In genomic region chr9:133371261-133371711, GRCh38 we compare ENCODE assay signal across 9 cellular contexts. TPM values are rescaled to one million over a fixed set of nuclear protein-coding genes. Genes with fewer than 3 reads are reported as not detected.
A peak's percentile ranks its signal among the peaks of the same experiment; 100 is the strongest.
DNase-seq lines count a peak whose midpoint lies in the region; ATAC-seq and TF ChIP-seq lines count a peak whose summit lies in the region.
"Had no signal": no experiment of that assay in that cellular context is flagged by ENCODE, and none has a peak within 500 bp of the region (broad histone marks: within the 10 kb centered on the region; RNA-seq: fewer than 3 reads in every experiment).

No MANE protein-coding gene starts in this region.

- intact Hi-C loops in activated CD4-positive, alpha-beta T cell treated with anti-CD3 and anti-CD28 coated beads for 36 hours (cut with DNase I, micrococcal nuclease), result loop anchor here (1.0 to 10.0 kb wide), 15 partner anchors 15 to 1016 kb away; partner anchors contain the start of genes MED22 (in 2 of the 2), RPL7A (in 2 of the 2), SURF1 (in 2 of the 2) and SURF2 (in 2 of the 2)
- intact Hi-C loops in tibial artery (cut with DNase I; ENCODE audit: low total_unique reads), result no loop called here

- peak overlapping the region; percentile 81 for H3K4me3 ChIP-seq in CD4-positive, CD25-positive, alpha-beta regulatory T cell (ENCODE audit: low read depth, low read length)
- no peak overlapping the region for H3K4me3 ChIP-seq in skeletal muscle satellite cell (ENCODE audit: low read length)
- no peak overlapping the region for H3K4me3 ChIP-seq in tibial artery
- H3K4me3 ChIP-seq: SJCRH30 had no signal

- DNase-seq in CD4-positive, CD25-positive, alpha-beta regulatory T cell, result peak; percentile 51 to 78 (median 65)
- peak; percentile 92 for DNase-seq in activated CD4-positive, alpha-beta T cell treated with anti-CD3 and anti-CD28 coated beads for 36 hours
- peak; percentile 35 to 58 for DNase-seq in central memory CD8-positive, alpha-beta T cell (ENCODE audit: low spot score in 2 of 2)
- no peak for DNase-seq in GM19238 (ENCODE audit: insufficient read length, low spot score)
- no peak for DNase-seq in tibial artery
- DNase-seq in progenitor cell of endocrine pancreas (ENCODE audit: low spot score, unreplicated experiment), result no peak
- DNase-seq: SJCRH30 had no signal

- peak overlapping the region; percentile 87 to 91 (median 88) for H3K4me3 Mint-ChIP-seq in CD4-positive, CD25-positive, alpha-beta regulatory T cell
- peak overlapping the region; percentile 100 for H3K4me3 Mint-ChIP-seq in activated CD4-positive, alpha-beta T cell treated with anti-CD3 and anti-CD28 coated beads for 36 hours
- peak overlapping the region; percentile 74 for H3K4me3 Mint-ChIP-seq in central memory CD8-positive, alpha-beta T cell
- no peak overlapping the region for H3K4me3 Mint-ChIP-seq in progenitor cell of endocrine pancreas (ENCODE audit: low read depth)

- POLR2A ChIA-PET in activated CD4-positive, alpha-beta T cell treated with anti-CD3 and anti-CD28 coated beads for 36 hours (lab: Charles Lee), result interaction anchor here (0.7 to 9.9 kb wide), 6 partner anchors 11 to 185 kb away, joined by 3 to 287 read pairs (median 4); partner anchors contain the start of genes CACFD1, MED22, RPL7A and SURF1

- no peaks in the 10 kb centered on the region for H3K27me3 Mint-ChIP-seq in CD4-positive, CD25-positive, alpha-beta regulatory T cell
- no peaks in the 10 kb centered on the region for H3K27me3 Mint-ChIP-seq in activated CD4-positive, alpha-beta T cell treated with anti-CD3 and anti-CD28 coated beads for 36 hours
- no peaks in the 10 kb centered on the region for H3K27me3 Mint-ChIP-seq in central memory CD8-positive, alpha-beta T cell
- H3K27me3 Mint-ChIP-seq in progenitor cell of endocrine pancreas, result no peaks in the 10 kb centered on the region

- no peaks in the 10 kb centered on the region for H3K9me3 ChIP-seq in CD4-positive, CD25-positive, alpha-beta regulatory T cell (ENCODE audit: control insufficient read depth in 2 of 2, low read length in 2 of 2)
- H3K9me3 ChIP-seq in skeletal muscle satellite cell (replicated peaks; ENCODE audit: low read length) (no peaks in the 10 kb centered on the region), tibial artery (no peaks in the 10 kb centered on the region)
- H3K9me3 ChIP-seq: SJCRH30 had no signal

- CTCF ChIA-PET in activated CD4-positive, alpha-beta T cell treated with anti-CD3 and anti-CD28 coated beads for 36 hours (lab: Charles Lee), result interaction anchor here (0.6 to 6.2 kb wide), 11 partner anchors 10 to 235 kb away, joined by 3 to 44 read pairs (median 4); partner anchors contain the start of genes MED22, RPL7A, SURF1 and SURF2

- H3K4me1 ChIP-seq in CD4-positive, CD25-positive, alpha-beta regulatory T cell (ENCODE audit: control insufficient read depth, insufficient read depth, low read length, poor library complexity, severe bottlenecking), result peaks cover 90% of the 10 kb centered on the region
- peaks cover 62% of the 10 kb centered on the region for H3K4me1 ChIP-seq in skeletal muscle satellite cell (ENCODE audit: control insufficient read depth, insufficient read depth, low read length)
- H3K4me1 ChIP-seq in tibial artery, result peaks cover 0 to 77% (median 64%) of the 10 kb centered on the region in 4 donors

- peak overlapping the region; percentile 91 to 98 (median 96) for H3K27ac Mint-ChIP-seq in CD4-positive, CD25-positive, alpha-beta regulatory T cell
- H3K27ac Mint-ChIP-seq in activated CD4-positive, alpha-beta T cell treated with anti-CD3 and anti-CD28 coated beads for 36 hours, result peak overlapping the region; percentile 97
- H3K27ac Mint-ChIP-seq in central memory CD8-positive, alpha-beta T cell (ENCODE audit: low read depth), result peak overlapping the region; percentile 96
- no peak overlapping the region for H3K27ac Mint-ChIP-seq in progenitor cell of endocrine pancreas

- TF ChIP-seq CTCF in tibial artery (IDR thresholded peaks at IDR 0.05) (no peak), progenitor cell of endocrine pancreas (IDR thresholded peaks at IDR 0.05; ENCODE audit: unreplicated experiment) (no peak)

- peaks cover 0 to 2% (median 0%) of the 10 kb centered on the region in 7 donors for H3K9me3 Mint-ChIP-seq in CD4-positive, CD25-positive, alpha-beta regulatory T cell
- no peaks in the 10 kb centered on the region for H3K9me3 Mint-ChIP-seq in activated CD4-positive, alpha-beta T cell treated with anti-CD3 and anti-CD28 coated beads for 36 hours (ENCODE audit: low read depth)
- H3K9me3 Mint-ChIP-seq in central memory CD8-positive, alpha-beta T cell, result no peaks in the 10 kb centered on the region
- no peaks in the 10 kb centered on the region for H3K9me3 Mint-ChIP-seq in progenitor cell of endocrine pancreas (ENCODE audit: low read depth)

- peaks cover 15% of the 10 kb centered on the region for H3K36me3 ChIP-seq in CD4-positive, CD25-positive, alpha-beta regulatory T cell (ENCODE audit: control insufficient read depth, insufficient read depth, low read length)
- H3K36me3 ChIP-seq in skeletal muscle satellite cell (ENCODE audit: insufficient read depth, low read length) (peaks cover 60% of the 10 kb centered on the region), tibial artery (peaks cover 8 to 30% (median 26%) of the 10 kb centered on the region in 3 donors)

- peak overlapping the region; percentile 95 for H3K27ac ChIP-seq in CD4-positive, CD25-positive, alpha-beta regulatory T cell (ENCODE audit: insufficient read depth, low read length, poor library complexity, severe bottlenecking)
- H3K27ac ChIP-seq in tibial artery, result no peak overlapping the region
- H3K27ac ChIP-seq: SJCRH30 had no signal

- peaks cover 14% of the 10 kb centered on the region for H3K36me3 Mint-ChIP-seq in CD4-positive, CD25-positive, alpha-beta regulatory T cell
- peaks cover 80% of the 10 kb centered on the region for H3K36me3 Mint-ChIP-seq in activated CD4-positive, alpha-beta T cell treated with anti-CD3 and anti-CD28 coated beads for 36 hours (ENCODE audit: low read depth)
- peaks cover 45% of the 10 kb centered on the region for H3K36me3 Mint-ChIP-seq in central memory CD8-positive, alpha-beta T cell (ENCODE audit: insufficient read depth)
- peaks cover 2% of the 10 kb centered on the region for H3K36me3 Mint-ChIP-seq in progenitor cell of endocrine pancreas (ENCODE audit: insufficient read depth)

- peaks cover 20 to 82% (median 50%) of the 10 kb centered on the region in 4 donors for H3K4me1 Mint-ChIP-seq in CD4-positive, CD25-positive, alpha-beta regulatory T cell
- H3K4me1 Mint-ChIP-seq in activated CD4-positive, alpha-beta T cell treated with anti-CD3 and anti-CD28 coated beads for 36 hours, result peaks cover 65% of the 10 kb centered on the region
- peaks cover 74% of the 10 kb centered on the region for H3K4me1 Mint-ChIP-seq in central memory CD8-positive, alpha-beta T cell
- peaks cover 19% of the 10 kb centered on the region for H3K4me1 Mint-ChIP-seq in progenitor cell of endocrine pancreas (ENCODE audit: low read depth)

- peak overlapping the region; percentile 20 for H3K4me2 ChIP-seq in skeletal muscle satellite cell (ENCODE audit: low read length)

- H3K27me3 ChIP-seq in CD4-positive, CD25-positive, alpha-beta regulatory T cell (ENCODE audit: control insufficient read depth, insufficient read depth, low read length), result no peaks in the 10 kb centered on the region
- no peaks in the 10 kb centered on the region for H3K27me3 ChIP-seq in skeletal muscle satellite cell (ENCODE audit: control insufficient read depth, insufficient read depth, low read length)
- no peaks in the 10 kb centered on the region for H3K27me3 ChIP-seq in tibial artery
- H3K27me3 ChIP-seq: SJCRH30 had no signal

- H3K9ac ChIP-seq in skeletal muscle satellite cell (ENCODE audit: low read depth, low read length), result no peak overlapping the region

- ATAC-seq in CD4-positive, CD25-positive, alpha-beta regulatory T cell (ENCODE audit: low read depth in 2 of 2), result peak; percentile 48 to 49
- ATAC-seq in activated CD4-positive, alpha-beta T cell treated with anti-CD3 and anti-CD28 coated beads for 36 hours, result peak; percentile 76
- peak; percentile 50 for ATAC-seq in central memory CD8-positive, alpha-beta T cell (replicated peaks; ENCODE audit: extremely low read depth, poor library complexity, severe bottlenecking)
- no peak for ATAC-seq in GM18861 (IDR thresholded peaks at IDR 0.05; ENCODE audit: unreplicated experiment)

RNA-seq across cellular contexts. Expression of gene SURF4, which starts 4.6 kb away (rescaled TPM):
- 132 TPM for total RNA-seq in CD4-positive, CD25-positive, alpha-beta regulatory T cell
- 100 to 1,000 TPM; 189 to 227 (median 212) TPM for polyA plus RNA-seq in CD4-positive, CD25-positive, alpha-beta regulatory T cell
- total RNA-seq in activated CD4-positive, alpha-beta T cell treated with anti-CD3 and anti-CD28 coated beads for 36 hours, result 100 to 1,000 TPM; 283 to 349 TPM
- total RNA-seq in skeletal muscle satellite cell (2012; rRNA removed), result 347 and 404 TPM in 2 replicates
- 120 and 122 TPM in 2 replicates for total RNA-seq in progenitor cell of endocrine pancreas

RNA-seq across cellular contexts. Expression of gene STKLD1, which starts 4.9 kb away (rescaled TPM):
- 0.86 TPM for total RNA-seq in CD4-positive, CD25-positive, alpha-beta regulatory T cell
- under 1 TPM; 0.09 to 0.28 (median 0.15) TPM for polyA plus RNA-seq in CD4-positive, CD25-positive, alpha-beta regulatory T cell
- under 1 TPM; 0.40 to 0.82 TPM for total RNA-seq in activated CD4-positive, alpha-beta T cell treated with anti-CD3 and anti-CD28 coated beads for 36 hours
- 1.1 TPM in 1 of 2 replicates, not detected in the other for total RNA-seq in skeletal muscle satellite cell (2012; rRNA removed)
- total RNA-seq in progenitor cell of endocrine pancreas, result 3.8 and 4.0 TPM in 2 replicates

RNA-seq across cellular contexts. Expression of gene SURF2, which starts 14.9 kb away (rescaled TPM):
- 24.3 TPM for total RNA-seq in CD4-positive, CD25-positive, alpha-beta regulatory T cell
- polyA plus RNA-seq in CD4-positive, CD25-positive, alpha-beta regulatory T cell, result 10 to 100 TPM; 34.5 to 47.1 (median 37.0) TPM
- total RNA-seq in activated CD4-positive, alpha-beta T cell treated with anti-CD3 and anti-CD28 coated beads for 36 hours, result 10 to 100 TPM; 17.3 to 21.8 TPM
- total RNA-seq in skeletal muscle satellite cell (2012; rRNA removed), result 16.7 and 24.5 TPM in 2 replicates
- total RNA-seq in progenitor cell of endocrine pancreas, result 15.8 and 19.8 TPM in 2 replicates

RNA-seq across cellular contexts. Expression of gene SURF1, which starts 15.0 kb away (rescaled TPM):
- total RNA-seq in CD4-positive, CD25-positive, alpha-beta regulatory T cell, result 41.8 TPM
- 100 to 1,000 TPM; 114 to 120 (median 115) TPM for polyA plus RNA-seq in CD4-positive, CD25-positive, alpha-beta regulatory T cell
- 10 to 100 TPM; 17.4 to 29.1 TPM for total RNA-seq in activated CD4-positive, alpha-beta T cell treated with anti-CD3 and anti-CD28 coated beads for 36 hours
- total RNA-seq in skeletal muscle satellite cell (2012; rRNA removed), result 15.1 and 15.5 TPM in 2 replicates
- total RNA-seq in progenitor cell of endocrine pancreas, result 36.3 and 42.9 TPM in 2 replicates

RNA-seq across cellular contexts. Expression of gene RPL7A, which starts 23.3 kb away (rescaled TPM):
- total RNA-seq in CD4-positive, CD25-positive, alpha-beta regulatory T cell, result 1,813 TPM
- polyA plus RNA-seq in CD4-positive, CD25-positive, alpha-beta regulatory T cell, result 1,000 to 10,000 TPM in 2 of 4 donors, 100 to 1,000 TPM in 2; 747 to 1,102 (median 951) TPM
- 1,000 to 10,000 TPM; 3,179 to 3,246 TPM for total RNA-seq in activated CD4-positive, alpha-beta T cell treated with anti-CD3 and anti-CD28 coated beads for 36 hours
- 2,335 and 3,334 TPM in 2 replicates for total RNA-seq in skeletal muscle satellite cell (2012; rRNA removed)
- total RNA-seq in progenitor cell of endocrine pancreas, result 2,045 and 2,098 TPM in 2 replicates

Comparison
In these comparisons a context has a peak if more than half of its experiments do, and no peak if none do; other contexts are left out.
1. DNase-seq: peak in CD4-positive, CD25-positive, alpha-beta regulatory T cell (3 of 3), activated CD4-positive, alpha-beta T cell treated with anti-CD3 and anti-CD28 coated beads for 36 hours (single experiment) and central memory CD8-positive, alpha-beta T cell (2 of 2); none in GM19238 (single experiment), tibial artery (0 of 2) and progenitor cell of endocrine pancreas (single experiment).